10 cellular contexts compared by ENCODE assay signal in genomic region chr12:1811281-1811947, GRCh38. TPM values are rescaled to one million over a fixed set of nuclear protein-coding genes. Genes with fewer than 3 reads are reported as not detected.
A peak's percentile ranks its signal among the peaks of the same experiment; 100 is the strongest.
DNase-seq lines count a peak whose midpoint lies in the region; ATAC-seq and TF ChIP-seq lines count a peak whose summit lies in the region.
"Had no signal": no experiment of that assay in that cellular context is flagged by ENCODE, and none has a peak within 500 bp of the region (broad histone marks: within the 10 kb centered on the region; RNA-seq: fewer than 3 reads in every experiment).

No MANE protein-coding gene starts in this region.

- H4K20me1 ChIP-seq in Loucy (ENCODE audit: insufficient read depth, low read length, poor library complexity, severe bottlenecking) (no peaks in the 10 kb centered on the region), neural progenitor cell (ENCODE audit: low read depth) (no peaks in the 10 kb centered on the region), MM.1S (ENCODE audit: insufficient read depth, low read length) (no peaks in the 10 kb centered on the region)

- H3K36me3 Mint-ChIP-seq in activated CD4-positive, alpha-beta T cell treated with anti-CD3 and anti-CD28 coated beads, Interleukin-2, amount 10 ng/mL, durations not matched to agents 24 days and 14 days (ENCODE audit: low read depth), result no peaks in the 10 kb centered on the region
- H3K36me3 Mint-ChIP-seq in neural progenitor cell, result peaks cover 2% of the 10 kb centered on the region

- H2AFZ ChIP-seq in Loucy (ENCODE audit: low read length) (peak overlapping the region; percentile 31; the same call in 1 of the 2 replicates), neural progenitor cell (replicated peaks) (no peak overlapping the region), MM.1S (ENCODE audit: low read length) (no peak overlapping the region)

- H3K27ac Mint-ChIP-seq in activated CD4-positive, alpha-beta T cell treated with anti-CD3 and anti-CD28 coated beads, Interleukin-2, amount 10 ng/mL, durations not matched to agents 24 days and 14 days, result peak overlapping the region; percentile 78
- H3K27ac Mint-ChIP-seq in neural progenitor cell, result no peak overlapping the region

- H3K27me3 Mint-ChIP-seq in activated CD4-positive, alpha-beta T cell treated with anti-CD3 and anti-CD28 coated beads, Interleukin-2, amount 10 ng/mL, durations not matched to agents 24 days and 14 days, result peaks cover under 1% of the 10 kb centered on the region
- H3K27me3 Mint-ChIP-seq in neural progenitor cell (ENCODE audit: insufficient read depth, low read depth), result peaks cover 9% of the 10 kb centered on the region

- H3K4me1 ChIP-seq in Loucy (ENCODE audit: insufficient read depth, low read length, poor library complexity, severe bottlenecking) (peaks cover 38% of the 10 kb centered on the region), neural progenitor cell (no peaks in the 10 kb centered on the region), MM.1S (ENCODE audit: low read length) (0 out of 2 replicates have a peak, but pooled peaks cover 8% of the 10 kb centered on the region)

- peak overlapping the region; percentile 74 for H3K4me3 ChIP-seq in Loucy (ENCODE audit: low read length, poor library complexity, severe bottlenecking)
- no peak overlapping the region for H3K4me3 ChIP-seq in neural progenitor cell
- no peak overlapping the region for H3K4me3 ChIP-seq in MM.1S (ENCODE audit: low read length)
- H3K4me3 ChIP-seq: thoracic aorta had no signal

- no peaks in the 10 kb centered on the region for H3K9me3 Mint-ChIP-seq in activated CD4-positive, alpha-beta T cell treated with anti-CD3 and anti-CD28 coated beads, Interleukin-2, amount 10 ng/mL, durations not matched to agents 24 days and 14 days
- peaks cover 2% of the 10 kb centered on the region for H3K9me3 Mint-ChIP-seq in neural progenitor cell

- ATAC-seq in HG02642 (IDR thresholded peaks at IDR 0.05; ENCODE audit: poor library complexity, unreplicated experiment), result no peak

- intact Hi-C loops in activated CD4-positive, alpha-beta T cell treated with anti-CD3 and anti-CD28 coated beads, Interleukin-2, amount 10 ng/mL, durations not matched to agents 24 days and 14 days (cut with micrococcal nuclease), result no loop called here

- POLR2A ChIA-PET in GM10248 (lab: Yijun Ruan, JAX), result no interaction called here

- no peaks in the 10 kb centered on the region for H3K9me3 ChIP-seq in Loucy (ENCODE audit: insufficient read depth, low read depth, low read length)
- no peaks in the 10 kb centered on the region for H3K9me3 ChIP-seq in neural progenitor cell (ENCODE audit: low read depth)
- H3K9me3 ChIP-seq in MM.1S (replicated peaks; ENCODE audit: insufficient read depth, low read length), result no peaks in the 10 kb centered on the region
- H3K9me3 ChIP-seq: thoracic aorta had no signal

- H3K79me2 ChIP-seq in Loucy (ENCODE audit: insufficient read depth, low read length) (peaks cover 16% of the 10 kb centered on the region; the same call in 1 of the 2 replicates), neural progenitor cell (ENCODE audit: low read depth) (no peaks in the 10 kb centered on the region), MM.1S (ENCODE audit: low read length) (no peaks in the 10 kb centered on the region)

- peaks cover 1% of the 10 kb centered on the region for H3K4me1 Mint-ChIP-seq in activated CD4-positive, alpha-beta T cell treated with anti-CD3 and anti-CD28 coated beads, Interleukin-2, amount 10 ng/mL, durations not matched to agents 24 days and 14 days
- H3K4me1 Mint-ChIP-seq in neural progenitor cell, result peaks cover 45% of the 10 kb centered on the region

- H3K27ac ChIP-seq in neural progenitor cell, result no peak overlapping the region
- no peak overlapping the region for H3K27ac ChIP-seq in MM.1S (ENCODE audit: low read length)

- H3K9me2 ChIP-seq in Loucy (replicated peaks; ENCODE audit: low read depth, low read length) (no peaks in the 10 kb centered on the region), MM.1S (replicated peaks; ENCODE audit: insufficient read depth, low read length) (no peaks in the 10 kb centered on the region)

- H3K27me3 ChIP-seq in Loucy (ENCODE audit: insufficient read depth, low read length, poor library complexity, severe bottlenecking), result no peaks in the 10 kb centered on the region
- no peaks in the 10 kb centered on the region for H3K27me3 ChIP-seq in neural progenitor cell
- peaks cover 50% of the 10 kb centered on the region for H3K27me3 ChIP-seq in MM.1S (replicated peaks; ENCODE audit: insufficient read depth, low read length)

- no peaks in the 10 kb centered on the region for H3K36me3 ChIP-seq in Loucy (ENCODE audit: insufficient read depth, low read length)
- no peaks in the 10 kb centered on the region for H3K36me3 ChIP-seq in neural progenitor cell
- H3K36me3 ChIP-seq in MM.1S (replicated peaks; ENCODE audit: insufficient read depth, low read length), result no peaks in the 10 kb centered on the region
- H3K36me3 ChIP-seq: thoracic aorta had no signal

- peak overlapping the region; percentile 63 for H3K4me3 Mint-ChIP-seq in activated CD4-positive, alpha-beta T cell treated with anti-CD3 and anti-CD28 coated beads, Interleukin-2, amount 10 ng/mL, durations not matched to agents 24 days and 14 days
- H3K4me3 Mint-ChIP-seq in neural progenitor cell, result no peak overlapping the region

- TF ChIP-seq CTCF in Loucy (conservative IDR thresholded peaks at IDR 0.05; ENCODE audit: low read length) (no peak), GM10248 (IDR thresholded peaks at IDR 0.05; ENCODE audit: control extremely low read depth, extremely low read depth, low read depth, missing control alignments) (no peak), neural progenitor cell (IDR thresholded peaks at IDR 0.05) (no peak), MM.1S (IDR thresholded peaks at IDR 0.05; ENCODE audit: low read length) (no peak)

- H3K9ac ChIP-seq in Loucy (ENCODE audit: low read depth, low read length, poor library complexity, severe bottlenecking), result peak overlapping the region; percentile 86
- H3K9ac ChIP-seq in neural progenitor cell, result no peak overlapping the region
- H3K9ac ChIP-seq in MM.1S (ENCODE audit: low read length), result no peak overlapping the region

- CTCF ChIA-PET in GM10248 (lab: Yijun Ruan, JAX), result interaction anchor here (2.0 kb wide), 1 partner anchor 128 kb away, joined by 8 read pairs; no protein-coding TSS in a partner anchor

- DNase-seq in activated CD4-positive, alpha-beta T cell treated with anti-CD3 and anti-CD28 coated beads, Interleukin-2, amount 10 ng/mL, durations not matched to agents 24 days and 14 days, result peak; percentile 74
- DNase-seq in dermis blood vessel endothelial cell, result peak; percentile 50
- peak; percentile 41 for DNase-seq in stimulated activated CD4-positive, alpha-beta T cell treated with anti-CD3 and anti-CD28 coated beads, Interleukin-4, amount 100 ng/mL, for 1 hour
- DNase-seq in GM10248 (ENCODE audit: extremely low spot score), result no peak
- DNase-seq in neural progenitor cell (ENCODE audit: low spot score), result no peak
- DNase-seq in MM.1S, result no peak

- no peaks in the 10 kb centered on the region for H3F3A ChIP-seq in Loucy (ENCODE audit: low read depth)
- H3F3A ChIP-seq in neural progenitor cell (ENCODE audit: low read depth), result no peaks in the 10 kb centered on the region
- H3F3A ChIP-seq in MM.1S (ENCODE audit: insufficient read depth, low read length), result no peaks in the 10 kb centered on the region

- peak overlapping the region; percentile 64 for H3K4me2 ChIP-seq in Loucy (ENCODE audit: low read depth, low read length, poor library complexity, severe bottlenecking)
- no peak overlapping the region for H3K4me2 ChIP-seq in neural progenitor cell
- H3K4me2 ChIP-seq in MM.1S (ENCODE audit: low read depth, low read length), result no peak overlapping the region

RNA-seq across cellular contexts. Expression of gene LRTM2, which starts 9.0 kb away (rescaled TPM):
- total RNA-seq in activated CD4-positive, alpha-beta T cell treated with anti-CD3 and anti-CD28 coated beads, Interleukin-2, amount 10 ng/mL, durations not matched to agents 24 days and 14 days, result 0.05 and 0.16 TPM in 2 replicates
- total RNA-seq in dermis blood vessel endothelial cell, result not detected in 2 replicates
- total RNA-seq in neural progenitor cell (ENCODE audit: low replicate concordance), result 0.09 TPM in 1 of 2 replicates, not detected in the other
- total RNA-seq: T-helper 2 cell treated with Interferon-gamma antibody and Interleukin-4, amounts not matched to agents 100 ng/mL and 5 ng/mL, for 36 hours; thoracic aorta had no signal

Comparison
In these comparisons a context has a peak if more than half of its experiments do, and no peak if none do; other contexts are left out.
1. DNase-seq: peak in activated CD4-positive, alpha-beta T cell treated with anti-CD3 and anti-CD28 coated beads, Interleukin-2, amount 10 ng/mL, durations not matched to agents 24 days and 14 days (single experiment), dermis blood vessel endothelial cell (single experiment) and stimulated activated CD4-positive, alpha-beta T cell treated with anti-CD3 and anti-CD28 coated beads, Interleukin-4, amount 100 ng/mL, for 1 hour (single experiment); none in GM10248 (single experiment), neural progenitor cell (single experiment) and MM.1S (single experiment).